In the genomic region with DNA sequence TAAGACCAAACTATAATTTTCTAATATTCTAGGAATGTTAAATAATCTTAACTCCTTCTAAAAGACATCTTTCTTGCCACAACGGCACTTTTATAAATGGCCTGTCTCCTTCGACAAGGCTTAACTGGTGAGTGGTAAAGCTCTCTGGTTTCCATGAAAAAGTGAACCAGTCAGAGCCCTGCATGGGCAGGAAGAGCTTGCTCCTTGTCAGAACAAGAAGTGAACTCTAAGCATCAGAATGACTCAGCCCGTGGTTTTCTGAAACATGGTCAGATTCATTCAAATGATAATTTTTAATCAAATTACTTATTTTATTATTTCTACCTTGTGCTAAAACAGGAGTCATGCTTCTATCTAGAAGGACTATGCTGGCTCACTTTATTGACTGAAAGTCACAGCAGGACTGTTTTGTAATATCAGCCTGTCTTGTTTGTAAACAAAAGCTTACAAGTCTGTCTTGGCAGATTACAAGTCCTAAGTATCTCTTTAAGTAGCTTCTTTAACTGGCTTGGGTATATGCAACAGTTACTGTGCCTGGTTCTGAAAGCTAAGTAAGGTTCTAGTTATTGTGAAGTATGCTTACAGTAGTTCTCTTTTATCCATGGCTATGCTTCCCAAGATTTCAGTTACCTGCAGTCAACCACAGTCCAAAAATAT, we compare ENCODE assay signal across 1 cellular context.
TF ChIP-seq lines count a peak whose summit lies in the region.

No MANE protein-coding gene starts in this region.

TF ChIP-seq in GM12878, 131 proteins besides CTCF, POLR2A, EP300 and RAD21 (continued from another document):
- no peak for TF ChIP-seq BHLHE40 (IDR thresholded peaks at IDR 0.05; ENCODE audit: borderline replicate concordance in 1 of 2, low read depth in 2 of 2, low read length in 1 of 2)
- TF ChIP-seq ZNF687 (IDR thresholded peaks at IDR 0.05), result no peak
- TF ChIP-seq PAX5 (IDR thresholded peaks at IDR 0.05; ENCODE audit: borderline replicate concordance, low read depth, low read length), result no peak
- no peak for TF ChIP-seq SMAD1 (IDR thresholded peaks at IDR 0.05; ENCODE audit: low read depth, partially characterized antibody)
- 0 out of 2 replicates have a peak, but pooled peaks have one; percentile 56 for TF ChIP-seq IRF4 (IDR thresholded peaks at IDR 0.05; ENCODE audit: low read depth, low read length)
TF ChIP-seq in GM12878: peak in this region for 5.
